Comparison of ENCODE assay signal across 19 cellular contexts in the genomic region with DNA sequence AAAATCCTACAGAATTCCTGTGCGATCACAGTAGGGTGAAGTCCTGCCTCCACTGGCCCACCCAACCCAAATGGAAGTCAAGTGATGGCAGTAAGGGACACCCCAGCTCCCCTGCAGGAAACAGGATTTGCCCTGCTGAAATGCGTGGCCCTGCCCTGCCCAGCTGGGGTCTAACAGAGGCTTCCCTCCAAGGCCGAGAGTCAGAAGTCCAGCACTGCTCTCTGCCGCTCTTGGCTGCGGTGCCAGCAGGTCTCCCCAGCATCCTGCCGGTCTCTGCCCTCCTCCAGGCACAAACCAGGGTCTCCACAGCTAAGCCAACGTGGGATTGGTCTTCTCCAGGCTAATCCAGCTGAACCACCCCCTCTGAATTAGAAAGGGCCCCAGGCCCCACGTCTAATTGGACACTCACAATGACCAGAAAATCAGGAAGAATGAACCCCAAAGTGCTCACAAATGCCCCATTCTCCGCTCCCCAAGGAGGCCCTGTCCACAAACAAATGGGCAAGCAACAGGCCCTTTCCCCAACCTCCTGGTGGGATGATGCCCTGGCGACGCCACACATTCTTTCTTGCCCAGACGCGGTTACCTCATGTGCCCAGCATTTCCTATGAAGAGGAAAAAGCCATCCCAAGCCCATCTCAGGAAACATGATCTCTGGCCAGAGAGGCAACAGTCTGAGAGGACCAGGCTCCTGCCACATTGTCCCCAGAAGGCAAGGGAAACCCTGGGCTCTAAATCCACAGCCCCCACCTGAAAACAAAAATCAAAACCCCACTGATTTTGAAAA.
DNase-seq lines count a peak whose midpoint lies in the region; ATAC-seq and TF ChIP-seq lines count a peak whose summit lies in the region.
"Had no signal": no experiment of that assay in that cellular context is flagged by ENCODE, and none has a peak within 500 bp of the region (broad histone marks: within the 10 kb centered on the region; RNA-seq: fewer than 3 reads in every experiment).

No MANE protein-coding gene starts in this region.

- H3K27me3 ChIP-seq in sigmoid colon (no peaks in the 10 kb centered on the region), lower lobe of right lung (ENCODE audit: low read depth) (no peaks in the 10 kb centered on the region)

- H3K27ac ChIP-seq in sigmoid colon = no peak overlapping the region
- no peak overlapping the region for H3K27ac ChIP-seq in lower lobe of right lung

- H3K4me3 ChIP-seq in sigmoid colon (no peak overlapping the region), lower lobe of right lung (no peak overlapping the region)
- H3K4me3 ChIP-seq: GM12878, GM23338 had no signal

- no peaks in the 10 kb centered on the region for H3K4me1 ChIP-seq in sigmoid colon
- H3K4me1 ChIP-seq in lower lobe of right lung = no peaks in the 10 kb centered on the region

- H3K9me3 ChIP-seq in sigmoid colon (no peaks in the 10 kb centered on the region), lower lobe of right lung (no peaks in the 10 kb centered on the region)
- H3K9me3 ChIP-seq: Caco-2 had no signal

- no peak for TF ChIP-seq POLR2A in sigmoid colon (IDR thresholded peaks at IDR 0.05)

- ATAC-seq in GM19035 (IDR thresholded peaks at IDR 0.05; ENCODE audit: unreplicated experiment) (no peak), lower lobe of right lung (no peak)
- ATAC-seq: GM12878, GM23338 had no signal

- TF ChIP-seq CTCF in sigmoid colon (IDR thresholded peaks at IDR 0.05) (no peak), lower lobe of right lung (IDR thresholded peaks at IDR 0.05) (no peak)

- WGBS in sigmoid colon, 2 donors = 93 to 95% methylated on average over 13 of the region's 13 CpGs

- no peak for TF ChIP-seq EP300 in sigmoid colon (IDR thresholded peaks at IDR 0.05)

- no peaks in the 10 kb centered on the region for H3K36me3 ChIP-seq in sigmoid colon
- H3K36me3 ChIP-seq in lower lobe of right lung = no peaks in the 10 kb centered on the region

- DNase-seq in EH (ENCODE audit: low read depth) (peak; percentile 36), M059J (ENCODE audit: low read depth) (peak; percentile 37), glomerular visceral epithelial cell (ENCODE audit: extremely low spot score) (peak; percentile 24), sigmoid colon (peak; percentile 22), lower lobe of right lung (no peak), DMS53 (lab: John Stamatoyannopoulos, UW) (no peak)
- DNase-seq: Caco-2; DMS153; KG1; NCI-H1092 treated with DMSO at 0.1 percent for 48 hours; NCI-H1694 treated with DMSO at 0.1 percent for 48 hours; NCI-H2107; NCI-H345; NCI-H69; NK-92 treated with Interleukin-12 subunit alpha and Interleukin-12 subunit beta, amount 100 ng/mL, for 24 hours; SHP77 treated with DMSO at 0.1 percent for 48 hours had no signal

- intact Hi-C loops in sigmoid colon (cut with DNase I) = no loop called here
- intact Hi-C loops in lower lobe of right lung (cut with DNase I) = no loop called here

Comparison
In these comparisons a context has a peak if more than half of its experiments do, and no peak if none do; other contexts are left out.
1. DNase-seq: peak in EH (single experiment), M059J (single experiment), glomerular visceral epithelial cell (single experiment) and sigmoid colon (single experiment); none in lower lobe of right lung (single experiment) and DMS53 (single experiment).